ENCODE assay signal across 1 cellular context in the genomic region with DNA sequence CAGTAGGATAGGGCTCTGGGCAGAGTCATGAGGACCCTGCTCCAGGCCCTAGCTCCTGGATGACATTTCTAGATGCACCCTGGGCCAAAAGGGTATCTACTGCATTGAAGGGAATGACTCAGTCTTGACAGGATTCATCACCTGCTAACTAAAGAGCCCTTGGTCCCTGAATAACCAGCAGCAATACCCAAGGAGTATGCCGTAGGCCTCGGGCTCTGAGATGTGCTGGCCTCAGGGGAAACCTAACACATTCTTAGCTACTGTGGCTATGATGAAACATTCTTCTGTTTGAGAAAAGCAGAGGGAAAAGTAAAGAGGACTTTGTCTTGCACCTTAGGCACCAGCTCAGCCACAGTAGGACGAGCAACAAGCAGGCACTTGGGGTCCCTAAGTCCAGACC.
TF ChIP-seq lines count a peak whose summit lies in the region.

No MANE protein-coding gene starts in this region.

TF ChIP-seq in HepG2, 621 proteins besides CTCF, POLR2A, EP300 and RAD21 (continued from another document):
- TF ChIP-seq, protein P1, sequence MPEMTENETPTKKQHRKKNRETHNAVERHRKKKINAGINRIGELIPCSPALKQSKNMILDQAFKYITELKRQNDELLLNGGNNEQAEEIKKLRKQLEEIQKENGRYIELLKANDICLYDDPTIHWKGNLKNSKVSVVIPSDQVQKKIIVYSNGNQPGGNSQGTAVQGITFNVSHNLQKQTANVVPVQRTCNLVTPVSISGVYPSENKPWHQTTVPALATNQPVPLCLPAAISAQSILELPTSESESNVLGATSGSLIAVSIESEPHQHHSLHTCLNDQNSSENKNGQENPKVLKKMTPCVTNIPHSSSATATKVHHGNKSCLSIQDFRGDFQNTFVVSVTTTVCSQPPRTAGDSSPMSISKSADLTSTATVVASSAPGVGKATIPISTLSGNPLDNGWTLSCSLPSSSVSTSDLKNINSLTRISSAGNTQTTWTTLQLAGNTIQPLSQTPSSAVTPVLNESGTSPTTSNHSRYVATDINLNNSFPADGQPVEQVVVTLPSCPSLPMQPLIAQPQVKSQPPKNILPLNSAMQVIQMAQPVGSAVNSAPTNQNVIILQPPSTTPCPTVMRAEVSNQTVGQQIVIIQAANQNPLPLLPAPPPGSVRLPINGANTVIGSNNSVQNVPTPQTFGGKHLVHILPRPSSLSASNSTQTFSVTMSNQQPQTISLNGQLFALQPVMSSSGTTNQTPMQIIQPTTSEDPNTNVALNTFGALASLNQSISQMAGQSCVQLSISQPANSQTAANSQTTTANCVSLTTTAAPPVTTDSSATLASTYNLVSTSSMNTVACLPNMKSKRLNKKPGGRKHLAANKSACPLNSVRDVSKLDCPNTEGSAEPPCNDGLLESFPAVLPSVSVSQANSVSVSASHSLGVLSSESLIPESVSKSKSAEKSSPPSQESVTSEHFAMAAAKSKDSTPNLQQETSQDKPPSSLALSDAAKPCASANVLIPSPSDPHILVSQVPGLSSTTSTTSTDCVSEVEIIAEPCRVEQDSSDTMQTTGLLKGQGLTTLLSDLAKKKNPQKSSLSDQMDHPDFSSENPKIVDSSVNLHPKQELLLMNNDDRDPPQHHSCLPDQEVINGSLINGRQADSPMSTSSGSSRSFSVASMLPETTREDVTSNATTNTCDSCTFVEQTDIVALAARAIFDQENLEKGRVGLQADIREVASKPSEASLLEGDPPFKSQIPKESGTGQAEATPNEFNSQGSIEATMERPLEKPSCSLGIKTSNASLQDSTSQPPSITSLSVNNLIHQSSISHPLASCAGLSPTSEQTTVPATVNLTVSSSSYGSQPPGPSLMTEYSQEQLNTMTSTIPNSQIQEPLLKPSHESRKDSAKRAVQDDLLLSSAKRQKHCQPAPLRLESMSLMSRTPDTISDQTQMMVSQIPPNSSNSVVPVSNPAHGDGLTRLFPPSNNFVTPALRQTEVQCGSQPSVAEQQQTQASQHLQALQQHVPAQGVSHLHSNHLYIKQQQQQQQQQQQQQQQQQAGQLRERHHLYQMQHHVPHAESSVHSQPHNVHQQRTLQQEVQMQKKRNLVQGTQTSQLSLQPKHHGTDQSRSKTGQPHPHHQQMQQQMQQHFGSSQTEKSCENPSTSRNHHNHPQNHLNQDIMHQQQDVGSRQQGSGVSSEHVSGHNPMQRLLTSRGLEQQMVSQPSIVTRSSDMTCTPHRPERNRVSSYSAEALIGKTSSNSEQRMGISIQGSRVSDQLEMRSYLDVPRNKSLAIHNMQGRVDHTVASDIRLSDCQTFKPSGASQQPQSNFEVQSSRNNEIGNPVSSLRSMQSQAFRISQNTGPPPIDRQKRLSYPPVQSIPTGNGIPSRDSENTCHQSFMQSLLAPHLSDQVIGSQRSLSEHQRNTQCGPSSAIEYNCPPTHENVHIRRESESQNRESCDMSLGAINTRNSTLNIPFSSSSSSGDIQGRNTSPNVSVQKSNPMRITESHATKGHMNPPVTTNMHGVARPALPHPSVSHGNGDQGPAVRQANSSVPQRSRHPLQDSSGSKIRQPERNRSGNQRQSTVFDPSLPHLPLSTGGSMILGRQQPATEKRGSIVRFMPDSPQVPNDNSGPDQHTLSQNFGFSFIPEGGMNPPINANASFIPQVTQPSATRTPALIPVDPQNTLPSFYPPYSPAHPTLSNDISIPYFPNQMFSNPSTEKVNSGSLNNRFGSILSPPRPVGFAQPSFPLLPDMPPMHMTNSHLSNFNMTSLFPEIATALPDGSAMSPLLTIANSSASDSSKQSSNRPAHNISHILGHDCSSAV (CRISPR knock-in tag; IDR thresholded peaks at IDR 0.05; ENCODE audit: borderline replicate concordance): no peak
- TF ChIP-seq MEIS1 (CRISPR knock-in tag; IDR thresholded peaks at IDR 0.05; ENCODE audit: borderline replicate concordance) (no peak), MBNL3 (CRISPR knock-in tag; conservative IDR thresholded peaks at IDR 0.05) (no peak), PRDM4 (CRISPR knock-in tag; IDR thresholded peaks at IDR 0.05; ENCODE audit: borderline replicate concordance) (no peak), SMAD1 (CRISPR knock-in tag; IDR thresholded peaks at IDR 0.05; ENCODE audit: borderline replicate concordance, low read depth) (no peak), CEBPB (IDR thresholded peaks at IDR 0.05; ENCODE audit: borderline replicate concordance, low read depth, low read length) (no peak), NRL (CRISPR knock-in tag; IDR thresholded peaks at IDR 0.05; ENCODE audit: borderline replicate concordance) (no peak), ATRX (CRISPR knock-in tag; IDR thresholded peaks at IDR 0.05; ENCODE audit: borderline replicate concordance) (no peak), BCL6 (CRISPR knock-in tag; IDR thresholded peaks at IDR 0.05) (no peak), ZFP37 (CRISPR knock-in tag; IDR thresholded peaks at IDR 0.05; ENCODE audit: borderline replicate concordance) (no peak), ZC3H4 (CRISPR knock-in tag; IDR thresholded peaks at IDR 0.05; ENCODE audit: borderline replicate concordance) (no peak), NR2C2 (CRISPR knock-in tag; IDR thresholded peaks at IDR 0.05; ENCODE audit: borderline replicate concordance) (no peak), SRF (IDR thresholded peaks at IDR 0.05; ENCODE audit: low read depth, low read length) (no peak), ZNF558 (CRISPR knock-in tag; IDR thresholded peaks at IDR 0.05; ENCODE audit: borderline replicate concordance) (no peak), POLR2G (IDR thresholded peaks at IDR 0.05; ENCODE audit: low read depth, low read length) (no peak), SNAI1 (CRISPR knock-in tag; IDR thresholded peaks at IDR 0.05; ENCODE audit: borderline replicate concordance) (no peak), ZNF577 (CRISPR knock-in tag; IDR thresholded peaks at IDR 0.05; ENCODE audit: borderline replicate concordance, low read depth) (no peak)
- TF ChIP-seq, protein P2, sequence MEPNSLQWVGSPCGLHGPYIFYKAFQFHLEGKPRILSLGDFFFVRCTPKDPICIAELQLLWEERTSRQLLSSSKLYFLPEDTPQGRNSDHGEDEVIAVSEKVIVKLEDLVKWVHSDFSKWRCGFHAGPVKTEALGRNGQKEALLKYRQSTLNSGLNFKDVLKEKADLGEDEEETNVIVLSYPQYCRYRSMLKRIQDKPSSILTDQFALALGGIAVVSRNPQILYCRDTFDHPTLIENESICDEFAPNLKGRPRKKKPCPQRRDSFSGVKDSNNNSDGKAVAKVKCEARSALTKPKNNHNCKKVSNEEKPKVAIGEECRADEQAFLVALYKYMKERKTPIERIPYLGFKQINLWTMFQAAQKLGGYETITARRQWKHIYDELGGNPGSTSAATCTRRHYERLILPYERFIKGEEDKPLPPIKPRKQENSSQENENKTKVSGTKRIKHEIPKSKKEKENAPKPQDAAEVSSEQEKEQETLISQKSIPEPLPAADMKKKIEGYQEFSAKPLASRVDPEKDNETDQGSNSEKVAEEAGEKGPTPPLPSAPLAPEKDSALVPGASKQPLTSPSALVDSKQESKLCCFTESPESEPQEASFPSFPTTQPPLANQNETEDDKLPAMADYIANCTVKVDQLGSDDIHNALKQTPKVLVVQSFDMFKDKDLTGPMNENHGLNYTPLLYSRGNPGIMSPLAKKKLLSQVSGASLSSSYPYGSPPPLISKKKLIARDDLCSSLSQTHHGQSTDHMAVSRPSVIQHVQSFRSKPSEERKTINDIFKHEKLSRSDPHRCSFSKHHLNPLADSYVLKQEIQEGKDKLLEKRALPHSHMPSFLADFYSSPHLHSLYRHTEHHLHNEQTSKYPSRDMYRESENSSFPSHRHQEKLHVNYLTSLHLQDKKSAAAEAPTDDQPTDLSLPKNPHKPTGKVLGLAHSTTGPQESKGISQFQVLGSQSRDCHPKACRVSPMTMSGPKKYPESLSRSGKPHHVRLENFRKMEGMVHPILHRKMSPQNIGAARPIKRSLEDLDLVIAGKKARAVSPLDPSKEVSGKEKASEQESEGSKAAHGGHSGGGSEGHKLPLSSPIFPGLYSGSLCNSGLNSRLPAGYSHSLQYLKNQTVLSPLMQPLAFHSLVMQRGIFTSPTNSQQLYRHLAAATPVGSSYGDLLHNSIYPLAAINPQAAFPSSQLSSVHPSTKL (CRISPR knock-in tag; IDR thresholded peaks at IDR 0.05): no peak
